1 cellular context compared by ENCODE assay signal in the genomic region with DNA sequence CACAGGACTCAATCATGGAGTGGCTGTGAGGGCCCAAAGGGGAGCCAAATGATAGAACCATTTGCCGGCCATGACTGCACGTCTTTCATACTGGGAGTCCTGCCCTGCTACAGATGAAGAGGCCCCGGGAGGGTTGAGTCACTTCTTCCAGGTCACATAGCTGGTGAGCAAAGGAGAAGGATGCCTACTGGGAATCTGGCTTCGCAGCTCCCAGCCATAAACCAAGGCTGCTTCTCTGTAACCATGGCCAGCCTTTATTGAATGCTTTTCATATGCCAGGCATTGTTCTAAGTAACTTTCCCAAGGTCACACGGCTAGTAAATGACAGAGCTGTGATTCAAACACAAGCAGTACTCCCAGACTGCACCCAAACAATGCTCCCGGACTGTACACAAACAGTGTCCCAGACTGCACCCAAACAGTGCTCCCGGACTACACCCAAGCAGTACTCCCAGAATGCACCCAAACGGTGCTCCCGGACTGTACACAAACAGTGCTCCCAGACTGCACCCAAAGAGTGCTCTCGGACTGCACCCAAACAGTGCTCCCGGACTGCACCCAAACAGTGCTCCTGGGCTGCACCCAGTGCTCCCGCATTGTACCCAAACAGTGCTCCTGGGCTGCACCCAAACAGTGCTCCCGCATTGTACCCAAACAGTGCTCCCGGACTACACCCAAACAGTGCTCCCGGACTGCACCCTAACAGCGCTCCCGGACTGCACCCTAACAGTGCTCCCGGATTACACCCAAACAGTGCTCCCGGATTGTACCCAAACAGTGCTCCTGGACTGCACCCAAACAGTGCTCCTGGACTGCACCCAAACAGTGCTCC.
TF ChIP-seq lines count a peak whose summit lies in the region.

No MANE protein-coding gene starts in this region.

TF ChIP-seq in A549, 52 proteins besides CTCF, POLR2A, EP300 and RAD21 (continued from another document):
- TF ChIP-seq, protein P1, sequence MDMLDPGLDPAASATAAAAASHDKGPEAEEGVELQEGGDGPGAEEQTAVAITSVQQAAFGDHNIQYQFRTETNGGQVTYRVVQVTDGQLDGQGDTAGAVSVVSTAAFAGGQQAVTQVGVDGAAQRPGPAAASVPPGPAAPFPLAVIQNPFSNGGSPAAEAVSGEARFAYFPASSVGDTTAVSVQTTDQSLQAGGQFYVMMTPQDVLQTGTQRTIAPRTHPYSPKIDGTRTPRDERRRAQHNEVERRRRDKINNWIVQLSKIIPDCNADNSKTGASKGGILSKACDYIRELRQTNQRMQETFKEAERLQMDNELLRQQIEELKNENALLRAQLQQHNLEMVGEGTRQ (IDR thresholded peaks at IDR 0.05), result no peak
- TF ChIP-seq, protein P2, sequence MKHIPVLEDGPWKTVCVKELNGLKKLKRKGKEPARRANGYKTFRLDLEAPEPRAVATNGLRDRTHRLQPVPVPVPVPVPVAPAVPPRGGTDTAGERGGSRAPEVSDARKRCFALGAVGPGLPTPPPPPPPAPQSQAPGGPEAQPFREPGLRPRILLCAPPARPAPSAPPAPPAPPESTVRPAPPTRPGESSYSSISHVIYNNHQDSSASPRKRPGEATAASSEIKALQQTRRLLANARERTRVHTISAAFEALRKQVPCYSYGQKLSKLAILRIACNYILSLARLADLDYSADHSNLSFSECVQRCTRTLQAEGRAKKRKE (CRISPR knock-in tag; IDR thresholded peaks at IDR 0.05; ENCODE audit: low read depth), result no peak
- TF ChIP-seq ZSCAN20 (CRISPR knock-in tag; IDR thresholded peaks at IDR 0.05), result no peak
- TF ChIP-seq, protein P3, sequence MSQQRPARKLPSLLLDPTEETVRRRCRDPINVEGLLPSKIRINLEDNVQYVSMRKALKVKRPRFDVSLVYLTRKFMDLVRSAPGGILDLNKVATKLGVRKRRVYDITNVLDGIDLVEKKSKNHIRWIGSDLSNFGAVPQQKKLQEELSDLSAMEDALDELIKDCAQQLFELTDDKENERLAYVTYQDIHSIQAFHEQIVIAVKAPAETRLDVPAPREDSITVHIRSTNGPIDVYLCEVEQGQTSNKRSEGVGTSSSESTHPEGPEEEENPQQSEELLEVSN (IDR thresholded peaks at IDR 0.05; ENCODE audit: borderline replicate concordance, low read depth), result no peak
